19 cellular contexts compared by ENCODE assay signal in the genomic region with DNA sequence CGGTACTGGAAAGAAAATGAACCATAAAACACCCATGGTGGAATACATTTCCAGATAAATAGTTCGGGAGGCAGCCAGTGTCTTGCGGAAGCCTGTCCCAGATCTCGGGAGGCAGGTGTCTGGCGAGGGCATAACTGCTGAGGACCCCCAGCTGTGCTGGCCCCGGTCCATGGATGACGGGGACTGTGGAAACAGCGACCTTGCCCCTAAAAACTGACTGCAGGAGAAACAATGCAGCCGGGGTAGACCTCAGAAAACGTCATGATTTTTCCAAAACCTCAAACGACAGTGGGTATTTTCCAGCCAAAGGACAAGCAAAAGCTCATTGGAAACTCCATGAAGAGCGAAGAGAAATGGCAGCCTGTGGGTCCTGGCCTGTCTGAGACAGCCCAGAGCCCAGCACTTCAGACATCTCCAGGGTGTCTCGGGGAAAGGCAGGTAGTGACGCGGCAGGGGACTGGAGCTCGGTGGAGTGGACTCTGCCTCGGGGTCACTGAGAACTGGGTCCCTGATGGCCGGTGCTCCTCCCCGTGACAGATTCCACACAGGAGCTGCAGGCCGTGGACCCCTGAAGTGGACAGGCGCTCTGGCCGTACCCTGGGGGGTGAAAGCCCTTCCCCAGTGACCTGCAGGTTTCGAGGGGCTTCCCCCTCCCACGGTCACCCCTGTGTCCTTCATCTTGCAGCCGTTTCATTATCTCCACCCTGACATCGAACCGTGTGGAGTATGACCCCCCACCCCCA.
"Had no signal": no experiment of that assay in that cellular context is flagged by ENCODE, and none has a peak within 500 bp of the region (broad histone marks: within the 10 kb centered on the region; RNA-seq: fewer than 3 reads in every experiment).

No MANE protein-coding gene starts in this region.

- ATAC-seq: esophagus mucosa; gastroesophageal sphincter; psoas muscle; stimulated activated memory B cell treated with anti-CD40 and anti-IgM and Interleukin-4, amounts not matched to agents 10 μg/mL and 1 μg/mL and 100 μg/mL, for 72 hours had no signal

- H3K4me1 ChIP-seq: breast epithelium, gastroesophageal sphincter, psoas muscle had no signal

- H3K9me3 ChIP-seq: breast epithelium, gastroesophageal sphincter, heart right ventricle, left ventricle myocardium inferior, psoas muscle, thoracic aorta had no signal

- H3K27ac ChIP-seq: breast epithelium, gastroesophageal sphincter, heart right ventricle, left ventricle myocardium inferior, psoas muscle, thoracic aorta had no signal

- FAIRE-seq: small intestine had no signal

- H3K4me3 ChIP-seq: breast epithelium, gastroesophageal sphincter, heart right ventricle, left ventricle myocardium inferior, psoas muscle, thoracic aorta had no signal

- H3K27me3 ChIP-seq: gastroesophageal sphincter, heart right ventricle had no signal

- H3K36me3 Mint-ChIP-seq: activated naive CD8-positive, alpha-beta T cell treated with anti-CD3 and anti-CD28 coated beads, Interleukin-2, amount 10 ng/mL, durations not matched to agents 7 days and 5 days; stimulated activated memory B cell treated with anti-CD40 and anti-IgM and Interleukin-4, amounts not matched to agents 10 μg/mL and 1 μg/mL and 100 μg/mL, for 72 hours had no signal

- H3K9me3 Mint-ChIP-seq: activated B cell treated with CpG ODN at 0.5 μM for 24 hours; activated CD4-positive, alpha-beta memory T cell treated with anti-CD3 and anti-CD28 coated beads, Interleukin-2, amount 10 ng/mL, durations not matched to agents 7 days and 5 days; activated naive CD8-positive, alpha-beta T cell treated with anti-CD3 and anti-CD28 coated beads, Interleukin-2, amount 10 ng/mL, durations not matched to agents 7 days and 5 days; activated T-helper 2 cell treated with anti-CD3 and anti-CD28 coated beads, Interferon-gamma antibody, Interleukin-2, Interleukin-4, amounts not matched to agents 10 μg/mL and 5 μg/mL and 100 μg/mL, durations not matched to agents 14 hours and 24 hours and 36 hours; T-helper 2 cell treated with Interferon-gamma antibody and Interleukin-4, amounts not matched to agents 5 μg/mL and 100 μg/mL, for 36 hours had no signal

- H3K4me3 Mint-ChIP-seq: activated B cell treated with CpG ODN at 0.5 μM for 24 hours; activated CD4-positive, alpha-beta memory T cell treated with anti-CD3 and anti-CD28 coated beads, Interleukin-2, amount 10 ng/mL, durations not matched to agents 7 days and 5 days; activated naive CD8-positive, alpha-beta T cell treated with anti-CD3 and anti-CD28 coated beads, Interleukin-2, amount 10 ng/mL, durations not matched to agents 7 days and 5 days; stimulated activated memory B cell treated with anti-CD40 and anti-IgM and Interleukin-4, amounts not matched to agents 10 μg/mL and 1 μg/mL and 100 μg/mL, for 72 hours; T-helper 2 cell treated with Interferon-gamma antibody and Interleukin-4, amounts not matched to agents 5 μg/mL and 100 μg/mL, for 36 hours had no signal

- DNase-seq: activated B cell treated with CpG ODN at 0.5 μM for 24 hours; activated CD4-positive, alpha-beta memory T cell treated with anti-CD3 and anti-CD28 coated beads, Interleukin-2, amount 10 ng/mL, durations not matched to agents 7 days and 5 days; activated CD4-positive, alpha-beta T cell treated with anti-CD3 and anti-CD28 coated beads for 4 hours; activated naive CD4-positive, alpha-beta T cell treated with Interleukin-2 at 50 U/mL for 16 hours; activated naive CD8-positive, alpha-beta T cell treated with anti-CD3 and anti-CD28 coated beads, Interleukin-2, amount 10 ng/mL, durations not matched to agents 7 days and 5 days; activated T-cell treated with anti-CD3 and anti-CD28 coated beads, Interleukin-2, amount 50 U/mL, for 1 hour; effector CD8-positive, alpha-beta T cell; psoas muscle; small intestine; stimulated activated CD4-positive, alpha-beta T cell treated with anti-CD3 and anti-CD28 coated beads, Interleukin-4, amount 100 ng/mL, for 24 hours had no signal

- H3K27ac Mint-ChIP-seq: activated B cell treated with CpG ODN at 0.5 μM for 24 hours; activated CD4-positive, alpha-beta memory T cell treated with anti-CD3 and anti-CD28 coated beads, Interleukin-2, amount 10 ng/mL, durations not matched to agents 7 days and 5 days; activated naive CD8-positive, alpha-beta T cell treated with anti-CD3 and anti-CD28 coated beads, Interleukin-2, amount 10 ng/mL, durations not matched to agents 7 days and 5 days; activated T-helper 2 cell treated with anti-CD3 and anti-CD28 coated beads, Interferon-gamma antibody, Interleukin-2, Interleukin-4, amounts not matched to agents 10 μg/mL and 5 μg/mL and 100 μg/mL, durations not matched to agents 14 hours and 24 hours and 36 hours; stimulated activated memory B cell treated with anti-CD40 and anti-IgM and Interleukin-4, amounts not matched to agents 10 μg/mL and 1 μg/mL and 100 μg/mL, for 72 hours; T-helper 2 cell treated with Interferon-gamma antibody and Interleukin-4, amounts not matched to agents 5 μg/mL and 100 μg/mL, for 36 hours had no signal

- H3K4me1 Mint-ChIP-seq: activated B cell treated with CpG ODN at 0.5 μM for 24 hours; activated CD4-positive, alpha-beta memory T cell treated with anti-CD3 and anti-CD28 coated beads, Interleukin-2, amount 10 ng/mL, durations not matched to agents 7 days and 5 days; activated naive CD8-positive, alpha-beta T cell treated with anti-CD3 and anti-CD28 coated beads, Interleukin-2, amount 10 ng/mL, durations not matched to agents 7 days and 5 days; stimulated activated memory B cell treated with anti-CD40 and anti-IgM and Interleukin-4, amounts not matched to agents 10 μg/mL and 1 μg/mL and 100 μg/mL, for 72 hours had no signal

- H3K36me3 ChIP-seq: breast epithelium, gastroesophageal sphincter, heart right ventricle, left ventricle myocardium inferior, thoracic aorta had no signal
